ENCODE assay signal across 35 cellular contexts in the genomic region with DNA sequence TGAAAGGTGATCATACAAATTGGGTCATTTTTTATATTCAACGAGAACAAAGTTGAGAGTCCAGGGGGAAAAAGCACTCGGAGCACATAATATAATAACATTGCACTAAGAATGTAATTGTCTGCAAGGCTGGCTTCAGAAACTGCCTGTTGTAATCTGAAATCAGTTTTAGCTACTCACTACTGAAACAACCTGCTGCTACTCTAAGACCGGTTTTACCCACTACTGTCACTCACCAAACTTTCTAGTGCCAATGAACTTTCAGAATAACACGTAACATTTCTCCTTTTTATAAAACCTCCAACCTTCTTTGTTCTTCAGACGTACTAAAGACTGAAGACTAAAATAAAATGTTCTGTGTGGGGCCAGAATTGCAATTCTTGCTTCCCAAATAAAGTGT. TPM values are rescaled to one million over a fixed set of nuclear protein-coding genes. Genes with fewer than 3 reads are reported as not detected.
"Had no signal": no experiment of that assay in that cellular context is flagged by ENCODE, and none has a peak within 500 bp of the region (broad histone marks: within the 10 kb centered on the region; RNA-seq: fewer than 3 reads in every experiment).

No MANE protein-coding gene starts in this region.

- H3K27me3 Mint-ChIP-seq: progenitor cell of endocrine pancreas had no signal

- H3K36me3 ChIP-seq: left ventricle myocardium inferior, neural progenitor cell, neutrophil, right atrium auricular region, right lobe of liver, tibial nerve, vagina had no signal

- H3K27ac Mint-ChIP-seq: mesothelial cell of epicardium; naive B cell; natural killer cell; nephron progenitor cell; neural progenitor cell; progenitor cell of endocrine pancreas; stimulated activated memory B cell treated with anti-CD40 and anti-IgM and Interleukin-4, amounts not matched to agents 10 μg/mL and 1 μg/mL and 100 μg/mL, for 72 hours; stimulated activated naive CD8-positive, alpha-beta T cell treated with anti-CD3 and anti-CD28 coated beads, Interleukin-15, amount 100 ng/mL, for 72 hours; type B pancreatic cell had no signal

- H3K4me3 Mint-ChIP-seq: mesothelial cell of epicardium; naive B cell; natural killer cell; nephron progenitor cell; neural progenitor cell; stimulated activated memory B cell treated with anti-CD40 and anti-IgM and Interleukin-4, amounts not matched to agents 10 μg/mL and 1 μg/mL and 100 μg/mL, for 72 hours; stimulated activated naive CD8-positive, alpha-beta T cell treated with anti-CD3 and anti-CD28 coated beads, Interleukin-15, amount 100 ng/mL, for 72 hours; type B pancreatic cell had no signal

- H3K4me1 Mint-ChIP-seq: naive B cell; natural killer cell; neural progenitor cell; stimulated activated memory B cell treated with anti-CD40 and anti-IgM and Interleukin-4, amounts not matched to agents 10 μg/mL and 1 μg/mL and 100 μg/mL, for 72 hours; stimulated activated naive CD8-positive, alpha-beta T cell treated with anti-CD3 and anti-CD28 coated beads, Interleukin-15, amount 100 ng/mL, for 72 hours had no signal

- H3K27ac ChIP-seq: left ventricle myocardium inferior, neural progenitor cell, neutrophil, right atrium auricular region, right lobe of liver, tibial nerve, vagina had no signal

- H3K9me3 Mint-ChIP-seq: natural killer cell; stimulated activated memory B cell treated with anti-CD40 and anti-IgM and Interleukin-4, amounts not matched to agents 10 μg/mL and 1 μg/mL and 100 μg/mL, for 72 hours; stimulated activated naive CD8-positive, alpha-beta T cell treated with anti-CD3 and anti-CD28 coated beads, Interleukin-15, amount 100 ng/mL, for 72 hours had no signal

- H3K9ac ChIP-seq: neural progenitor cell had no signal

- H3K9me3 ChIP-seq: left ventricle myocardium inferior, neutrophil, right atrium auricular region, right lobe of liver, tibial nerve, vagina had no signal

- H3K27me3 ChIP-seq: neural progenitor cell, right atrium auricular region, right lobe of liver, tibial nerve, vagina had no signal

- H3K4me1 ChIP-seq: left ventricle myocardium inferior, neural progenitor cell, right atrium auricular region, right lobe of liver, tibial nerve, vagina had no signal

- H3K4me3 ChIP-seq: left ventricle myocardium inferior, lung, neural progenitor cell, right atrium auricular region, right lobe of liver, smooth muscle cell, tibial nerve, vagina had no signal

- DNase-seq: islet precursor cell; left ventricle myocardium inferior; mesendoderm; naive B cell; natural killer cell; nephron progenitor cell; occipital lobe; right lobe of liver; stimulated activated CD4-positive, alpha-beta T cell treated with anti-CD3 and anti-CD28 coated beads, Interleukin-1b, Interleukin-23, amount 100 ng/mL, for 48 hours; stimulated activated CD4-positive, alpha-beta T cell treated with anti-CD3 and anti-CD28 coated beads, Interleukin-2, amount 100 ng/mL, for 48 hours; stimulated activated CD4-positive, alpha-beta T cell treated with anti-CD3 and anti-CD28 coated beads, Interleukin-4, amount 100 ng/mL, for 4 hours; stimulated activated CD8-positive, alpha-beta memory T cell treated with anti-CD3 and anti-CD28 coated beads, Interleukin-4, amount 100 ng/mL, for 48 hours; stimulated activated naive CD4-positive, alpha-beta T cell treated with Interleukin-2 at 50 U/mL for 16 hours; stimulated activated naive CD8-positive, alpha-beta T cell treated with anti-CD3 and anti-CD28 coated beads, Interleukin-15, amount 100 ng/mL, for 72 hours; substantia nigra had no signal

- H3K36me3 Mint-ChIP-seq: mesothelial cell of epicardium; naive B cell; natural killer cell; neural progenitor cell; stimulated activated memory B cell treated with anti-CD40 and anti-IgM and Interleukin-4, amounts not matched to agents 10 μg/mL and 1 μg/mL and 100 μg/mL, for 72 hours; type B pancreatic cell had no signal

- H3K4me2 ChIP-seq: neural progenitor cell, smooth muscle cell had no signal

RNA-seq across cellular contexts. Expression of gene C18orf63, which starts 12.3 kb away (rescaled TPM):
- total RNA-seq: kidney epithelial cell, left ventricle myocardium inferior, lower leg skin, mesothelial cell of epicardium, mononuclear cell, natural killer cell, occipital lobe, osteocyte, progenitor cell of endocrine pancreas, pulmonary artery endothelial cell, renal cortical epithelial cell, right atrium auricular region, right lobe of liver, skeletal muscle tissue, smooth muscle cell, temporal lobe, tibial nerve, urinary bladder, vagina had no signal
